Comparison of ENCODE assay signal across 8 cellular contexts in the genomic region with DNA sequence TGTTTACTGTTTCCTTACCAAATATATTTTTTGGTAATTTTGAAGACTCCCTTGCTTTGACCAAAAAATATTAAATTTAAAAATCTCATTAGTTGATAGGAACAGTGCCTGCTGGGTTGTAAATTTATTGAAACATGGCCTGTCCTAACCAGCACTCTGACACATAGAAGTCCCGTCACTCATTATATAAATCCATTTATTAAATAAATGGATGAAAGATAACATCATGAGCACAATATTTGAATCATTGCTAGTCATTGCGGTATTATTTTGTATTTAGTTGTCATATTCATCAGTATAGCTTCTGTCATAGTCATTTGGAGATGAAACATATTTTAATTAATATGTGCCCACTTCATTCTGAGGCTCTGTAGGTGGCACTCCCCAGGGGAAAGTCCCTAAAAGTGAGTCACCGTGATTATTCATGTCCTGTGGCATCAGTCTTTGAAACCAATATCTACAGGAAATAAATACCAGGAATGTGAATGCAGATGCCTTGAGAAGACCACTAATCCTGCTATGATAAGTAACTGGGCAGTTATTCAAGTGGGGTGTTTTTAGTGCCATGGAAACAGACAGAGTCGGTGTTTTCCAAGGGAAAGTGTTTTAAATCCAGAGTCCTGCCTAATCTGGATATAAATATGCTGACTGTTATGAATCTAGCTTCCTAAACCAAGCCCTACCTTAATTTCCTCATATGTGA.
A peak's percentile ranks its signal among the peaks of the same experiment; 100 is the strongest.
DNase-seq lines count a peak whose midpoint lies in the region; ATAC-seq and TF ChIP-seq lines count a peak whose summit lies in the region.

No MANE protein-coding gene starts in this region.

- H3K4me3 ChIP-seq in body of pancreas (no peak overlapping the region), H7 (ENCODE audit: insufficient read depth, low read depth, low read length) (no peak overlapping the region)

- no peaks in the 10 kb centered on the region for H3K9me3 ChIP-seq in body of pancreas

- ATAC-seq in body of pancreas (peak; percentile 83), naive B cell (ENCODE audit: low read depth in 2 of 2) (peak; percentile 65 to 66), GM19023 (IDR thresholded peaks at IDR 0.05; ENCODE audit: unreplicated experiment) (no peak), HG03196 (IDR thresholded peaks at IDR 0.05; ENCODE audit: unreplicated experiment) (no peak)

- no peak overlapping the region for H3K4me3 Mint-ChIP-seq in naive B cell

- no peak for TF ChIP-seq POLR2A in body of pancreas (IDR thresholded peaks at IDR 0.05)

- H3K9me3 Mint-ChIP-seq in naive B cell = no peaks in the 10 kb centered on the region

- H3K36me3 Mint-ChIP-seq in naive B cell = no peaks in the 10 kb centered on the region

- peaks cover 9 to 13% (median 9%) of the 10 kb centered on the region in 3 donors for H3K27me3 Mint-ChIP-seq in naive B cell

- peaks cover 4 to 20% (median 17%) of the 10 kb centered on the region in 3 donors for H3K4me1 Mint-ChIP-seq in naive B cell

- 33 to 46% methylated on average over 4 of the region's 4 CpGs for WGBS in body of pancreas, 2 donors

- peaks cover 10% of the 10 kb centered on the region for H3K4me1 ChIP-seq in body of pancreas

- H3K36me3 ChIP-seq in body of pancreas (replicated peaks in 1 of 2; ENCODE audit: insufficient read depth in 1 of 2, low read depth in 2 of 2) (no peaks in the 10 kb centered on the region), H7 (replicated peaks; ENCODE audit: control insufficient read depth, insufficient read depth, low read length) (no peaks in the 10 kb centered on the region)

- intact Hi-C loops in body of pancreas (cut with DNase I) = loop anchor here (10.0 kb wide), 2 partner anchors 535 to 625 kb away; no protein-coding TSS in a partner anchor

- peak overlapping the region in 1 of 6 donors; percentile 12 for H3K27ac Mint-ChIP-seq in naive B cell

- no peak for TF ChIP-seq CTCF in body of pancreas (IDR thresholded peaks at IDR 0.05)

- peak overlapping the region in 1 of 4 donors; percentile 42 for H3K27ac ChIP-seq in body of pancreas

- no peaks in the 10 kb centered on the region for H3K27me3 ChIP-seq in body of pancreas
- H3K27me3 ChIP-seq in H7 (ENCODE audit: control insufficient read depth, insufficient read depth, low read length) = no peaks in the 10 kb centered on the region

- DNase-seq in DMS53 (lab: John Stamatoyannopoulos, UW) (peak; percentile 88), NCI-H226 (peak; percentile 89), body of pancreas (peak in 1 of 4 donors; percentile 25), naive B cell (no peak), H7 (no peak), NCI-H2196 treated with DMSO at 0.1 percent for 48 hours (lab: John Stamatoyannopoulos, UW; ENCODE audit: unreplicated experiment) (no peak)

Comparison
In these comparisons a context has a peak if more than half of its experiments do, and no peak if none do; other contexts are left out.
1. DNase-seq: peak in DMS53 (single experiment) and NCI-H226 (single experiment); none in naive B cell (single experiment), H7 (single experiment) and NCI-H2196 treated with DMSO at 0.1 percent for 48 hours (single experiment).
2. ATAC-seq: peak in body of pancreas (single experiment) and naive B cell (2 of 2); none in GM19023 (single experiment) and HG03196 (single experiment).